8 cellular contexts compared by ENCODE assay signal in the genomic region with DNA sequence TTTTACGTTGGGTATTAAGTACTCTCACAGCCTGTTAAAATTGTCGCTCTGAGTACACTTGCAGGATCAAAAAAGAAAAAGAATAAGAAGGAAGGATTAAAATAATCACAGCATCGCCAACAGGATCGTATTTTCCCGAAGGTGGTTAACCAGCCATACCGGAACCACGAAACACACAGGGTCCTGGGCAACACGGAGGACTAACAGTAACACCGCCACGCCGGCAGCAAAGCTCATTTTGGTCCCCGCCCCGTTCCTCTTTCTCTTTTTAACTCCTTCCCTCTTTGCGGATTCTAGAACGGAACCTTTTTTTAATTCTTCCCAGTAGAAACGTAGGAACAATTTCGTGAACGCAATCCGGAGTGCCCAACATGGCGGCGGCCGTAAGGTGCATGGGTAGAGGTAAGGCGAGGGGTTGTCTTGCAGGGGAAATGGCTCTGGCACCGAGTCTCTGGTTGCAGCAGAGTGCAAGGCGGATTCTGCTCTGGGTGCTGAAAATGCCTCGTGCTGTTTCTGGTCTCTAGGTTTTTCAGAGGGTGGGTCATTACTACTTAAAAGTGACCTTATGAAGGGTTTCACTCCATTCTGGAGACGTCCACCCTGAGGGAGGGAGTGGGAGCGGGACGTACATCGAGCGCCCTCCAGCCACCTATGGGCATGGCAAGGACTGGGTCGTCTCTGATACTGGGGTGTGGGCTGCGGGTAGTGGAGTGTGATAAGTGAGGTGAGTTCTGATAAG. TPM values are rescaled to one million over a fixed set of nuclear protein-coding genes. Genes with fewer than 3 reads are reported as not detected.
DNase-seq lines count a peak whose midpoint lies in the region; TF ChIP-seq lines count a peak whose summit lies in the region.

A gene (plus strand): TSS at position 353 of the 739 bp plus-strand sequence. CDS start 19 bp downstream, at position 372.

- no peak for TF ChIP-seq CTCF in fibroblast of pulmonary artery (IDR thresholded peaks at IDR 0.05; ENCODE audit: low read length, missing control alignments)
- TF ChIP-seq CTCF in nephron (IDR thresholded peaks at IDR 0.05; ENCODE audit: unreplicated experiment in 3 of 3), result peak in 1 of 3 experiments; percentile 12

- no peaks in the 10 kb centered on the region for H3K36me3 ChIP-seq in H7 (replicated peaks; ENCODE audit: control insufficient read depth, insufficient read depth, low read length)

- H3K4me1 Mint-ChIP-seq in nephron, result peaks cover 25% of the 10 kb centered on the region
- peaks cover 68% of the 10 kb centered on the region for H3K4me1 Mint-ChIP-seq in stimulated activated naive CD8-positive, alpha-beta T cell treated with anti-CD3 and anti-CD28 coated beads, Interleukin-15, Interleukin-2, amounts not matched to agents 100 ng/mL and 50 ng/mL, for 24 hours (ENCODE audit: low read depth)

- peak within 1 kb of the TSS; percentile 93 to 96 (median 94) for H3K4me3 Mint-ChIP-seq in nephron
- H3K4me3 Mint-ChIP-seq in stimulated activated naive CD8-positive, alpha-beta T cell treated with anti-CD3 and anti-CD28 coated beads, Interleukin-15, Interleukin-2, amounts not matched to agents 100 ng/mL and 50 ng/mL, for 24 hours, result peak within 1 kb of the TSS; percentile 94

- no peaks in the 10 kb centered on the region for H3K9me3 Mint-ChIP-seq in nephron
- H3K9me3 Mint-ChIP-seq in stimulated activated naive CD8-positive, alpha-beta T cell treated with anti-CD3 and anti-CD28 coated beads, Interleukin-15, Interleukin-2, amounts not matched to agents 100 ng/mL and 50 ng/mL, for 24 hours, result no peaks in the 10 kb centered on the region

- H3K4me3 ChIP-seq in H7 (ENCODE audit: insufficient read depth, low read depth, low read length), result peak within 1 kb of the TSS; percentile 39
- H3K4me3 ChIP-seq in fibroblast of pulmonary artery (replicated peaks; ENCODE audit: low read depth, low read length), result peak within 1 kb of the TSS; percentile 98

- H3K27ac Mint-ChIP-seq in nephron, result peak within 1 kb of the TSS; percentile 100
- peak within 1 kb of the TSS; percentile 99 for H3K27ac Mint-ChIP-seq in stimulated activated naive CD8-positive, alpha-beta T cell treated with anti-CD3 and anti-CD28 coated beads, Interleukin-15, Interleukin-2, amounts not matched to agents 100 ng/mL and 50 ng/mL, for 24 hours

- H3K27me3 Mint-ChIP-seq in nephron (ENCODE audit: low read depth), result no peaks in the 10 kb centered on the region
- peaks cover 5% of the 10 kb centered on the region for H3K27me3 Mint-ChIP-seq in stimulated activated naive CD8-positive, alpha-beta T cell treated with anti-CD3 and anti-CD28 coated beads, Interleukin-15, Interleukin-2, amounts not matched to agents 100 ng/mL and 50 ng/mL, for 24 hours

- peaks cover 11% of the 10 kb centered on the region for H3K36me3 Mint-ChIP-seq in nephron (ENCODE audit: low read depth)
- peaks cover 33% of the 10 kb centered on the region for H3K36me3 Mint-ChIP-seq in stimulated activated naive CD8-positive, alpha-beta T cell treated with anti-CD3 and anti-CD28 coated beads, Interleukin-15, Interleukin-2, amounts not matched to agents 100 ng/mL and 50 ng/mL, for 24 hours (ENCODE audit: low read depth)

- DNase-seq in ELF-1 (ENCODE audit: low read depth, low spot score) (peak; percentile 95), H7 (peak; percentile 74), M059J (ENCODE audit: low read depth) (peak; percentile 91), SHP77 (lab: John Stamatoyannopoulos, UW) (peak; percentile 92 to 95), fibroblast of pulmonary artery (ENCODE audit: low read depth) (peak; percentile 98)
- DNase-seq in activated effector memory CD4-positive, alpha-beta T cell treated with Interleukin-2 at 50 U/mL for 16 hours, result peak; percentile 82

- H3K27me3 ChIP-seq in H7 (ENCODE audit: control insufficient read depth, insufficient read depth, low read length), result no peaks in the 10 kb centered on the region

RNA-seq across cellular contexts. Expression of the gene that starts here (rescaled TPM):
- total RNA-seq in H7 (2014; rRNA removed; shearing (Covaris generic)), result 16.8 and 28.7 TPM in 2 replicates
- 20.7 and 23.0 TPM in 2 replicates for total RNA-seq in M059J (2014; rRNA removed; shearing (Covaris generic))

Comparison
In these comparisons a context has a peak if more than half of its experiments do, and no peak if none do; other contexts are left out.
1. Peak in every context shown above with its lines: DNase-seq and H3K4me3 ChIP-seq.